15 cellular contexts compared by ENCODE assay signal in the genomic region with DNA sequence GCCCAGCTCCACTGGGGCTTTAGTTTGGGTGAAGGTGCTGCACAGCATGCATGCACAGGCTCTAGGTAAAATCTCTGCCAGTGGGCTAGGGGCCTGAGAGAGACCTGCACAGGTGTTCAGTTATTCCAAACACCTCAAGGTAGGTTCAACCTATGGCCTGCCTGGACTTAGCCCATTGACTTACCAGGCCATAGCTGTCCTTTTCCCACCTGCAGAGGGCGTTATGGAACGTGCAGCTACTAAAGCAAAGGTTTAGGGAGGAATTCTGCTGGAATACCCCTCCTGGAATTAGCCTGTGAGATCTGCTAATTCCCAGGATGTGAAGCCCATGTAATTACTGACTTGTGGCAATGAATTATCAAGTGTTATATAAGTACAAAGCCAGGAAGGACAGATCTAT. TPM values are rescaled to one million over a fixed set of nuclear protein-coding genes. Genes with fewer than 3 reads are reported as not detected.
DNase-seq lines count a peak whose midpoint lies in the region; ATAC-seq and TF ChIP-seq lines count a peak whose summit lies in the region.
"Had no signal": no experiment of that assay in that cellular context is flagged by ENCODE, and none has a peak within 500 bp of the region (broad histone marks: within the 10 kb centered on the region; RNA-seq: fewer than 3 reads in every experiment).

No MANE protein-coding gene starts in this region.

- H3K4me2 ChIP-seq in SK-N-SH, result no peak overlapping the region
- H3K4me2 ChIP-seq: KMS-11 had no signal

- 0% methylated on average over 2 of the region's 2 CpGs for WGBS in SK-N-SH (ENCODE audit: low lambda C conversion rate)

- no peak overlapping the region for H3K27ac ChIP-seq in SK-N-SH (ENCODE audit: low read depth in 2 of 2, low read length in 1 of 2)
- H3K27ac ChIP-seq: KMS-11, left lung, SJCRH30 had no signal

- POLR2A ChIA-PET in SK-N-SH (lab: Yijun Ruan, JAX), result no interaction called here

- CTCF ChIA-PET in SK-N-SH (lab: Yijun Ruan, JAX), result interaction anchor here (1.0 kb wide), 1 partner anchor 20 kb away, joined by 4 read pairs; no protein-coding TSS in a partner anchor

- TF ChIP-seq CTCF in BE2C (IDR thresholded peaks at IDR 0.05; ENCODE audit: low read depth, low read length), result 0 out of 2 replicates have a peak, but pooled peaks have one; percentile 20
- TF ChIP-seq CTCF in GM12873 (IDR thresholded peaks at IDR 0.05; ENCODE audit: insufficient read depth, low read depth, low read length, missing control alignments), result peak; percentile 37
- peak; percentile 43; the same call in 1 of the 2 replicates for TF ChIP-seq CTCF in SK-N-SH (IDR thresholded peaks at IDR 0.05)

- peaks cover 45% of the 10 kb centered on the region for H3K27me3 ChIP-seq in BE2C
- H3K27me3 ChIP-seq in SK-N-SH (ENCODE audit: insufficient read depth), result peaks cover 57% of the 10 kb centered on the region
- H3K27me3 ChIP-seq: SJCRH30 had no signal

- no peaks in the 10 kb centered on the region for H3K9me2 ChIP-seq in SK-N-SH

- H3K4me1 ChIP-seq in BE2C, result no peaks in the 10 kb centered on the region
- H3K4me1 ChIP-seq in SK-N-SH (ENCODE audit: control insufficient read depth in 1 of 2, insufficient read depth in 2 of 2, low read depth in 1 of 2, low read length in 1 of 2), result no peaks in the 10 kb centered on the region
- H3K4me1 ChIP-seq: SJCRH30 had no signal

- no peaks in the 10 kb centered on the region for H3F3A ChIP-seq in SK-N-SH (replicated peaks; ENCODE audit: insufficient read depth)

- no peaks in the 10 kb centered on the region for H3K36me3 ChIP-seq in BE2C
- H3K36me3 ChIP-seq in SK-N-SH (replicated peaks in 1 of 2; ENCODE audit: control insufficient read depth in 1 of 2, insufficient read depth in 2 of 2, low read length in 1 of 2), result no peaks in the 10 kb centered on the region
- H3K36me3 ChIP-seq: left lung, SJCRH30 had no signal

- ATAC-seq in GM21576 (IDR thresholded peaks at IDR 0.05; ENCODE audit: unreplicated experiment) (no peak), HG03196 (IDR thresholded peaks at IDR 0.05; ENCODE audit: unreplicated experiment) (no peak)
- ATAC-seq: activated T-helper 17 cell treated with anti-CD3 and anti-CD28 coated beads, Interleukin-2, amount 50 U/mL, for 72 hours; HCT116; left lung had no signal

- no peak overlapping the region for H2AFZ ChIP-seq in SK-N-SH (ENCODE audit: low read depth)

- no peak for TF ChIP-seq EP300 in SK-N-SH (IDR thresholded peaks at IDR 0.05; ENCODE audit: borderline replicate concordance in 1 of 2, low read depth in 1 of 2, low read length in 1 of 2)

- peaks cover 4% of the 10 kb centered on the region; the same call in 1 of the 2 replicates for H4K20me1 ChIP-seq in SK-N-SH (ENCODE audit: insufficient read depth)

- H3K4me3 ChIP-seq in BE2C (ENCODE audit: low read depth, low read length) (no peak overlapping the region), SK-N-SH (ENCODE audit: low read depth in 2 of 2, low read length in 1 of 2) (no peak overlapping the region; a peak in 1 of 4 replicates)
- H3K4me3 ChIP-seq: left lung, SJCRH30 had no signal

- no peak for TF ChIP-seq RAD21 in SK-N-SH (IDR thresholded peaks at IDR 0.05; ENCODE audit: low read length)

- DNase-seq in BE2C (no peak), SK-N-SH (no peak), iPS DF 4.7 (ENCODE audit: extremely low read depth, low spot score) (peak; percentile 41), KG1 (lab: John Stamatoyannopoulos, UW) (no peak), NCI-H2196 (lab: John Stamatoyannopoulos, UW; ENCODE audit: unreplicated experiment) (no peak)
- DNase-seq: central memory CD4-positive, alpha-beta T cell; left lung; NCI-H2227 treated with DMSO at 0.1 percent for 48 hours had no signal

- H3K9me3 ChIP-seq in BE2C (no peaks in the 10 kb centered on the region), SK-N-SH (no peaks in the 10 kb centered on the region)
- H3K9me3 ChIP-seq: left lung, SJCRH30 had no signal

- H3K79me2 ChIP-seq in SK-N-SH (ENCODE audit: insufficient read depth), result no peaks in the 10 kb centered on the region

- H3K9ac ChIP-seq in SK-N-SH, result no peak overlapping the region
- H3K9ac ChIP-seq: KMS-11 had no signal

TF ChIP-seq in SK-N-SH, 30 proteins besides CTCF, POLR2A, EP300 and RAD21:
- no peak for TF ChIP-seq GABPA (IDR thresholded peaks at IDR 0.05; ENCODE audit: low read depth)
- TF ChIP-seq NRF1 (IDR thresholded peaks at IDR 0.05; ENCODE audit: low read depth, low read length), result no peak
- no peak for TF ChIP-seq SIN3A (IDR thresholded peaks at IDR 0.05; ENCODE audit: borderline replicate concordance, low read depth, low read length)
- TF ChIP-seq, protein P1, sequence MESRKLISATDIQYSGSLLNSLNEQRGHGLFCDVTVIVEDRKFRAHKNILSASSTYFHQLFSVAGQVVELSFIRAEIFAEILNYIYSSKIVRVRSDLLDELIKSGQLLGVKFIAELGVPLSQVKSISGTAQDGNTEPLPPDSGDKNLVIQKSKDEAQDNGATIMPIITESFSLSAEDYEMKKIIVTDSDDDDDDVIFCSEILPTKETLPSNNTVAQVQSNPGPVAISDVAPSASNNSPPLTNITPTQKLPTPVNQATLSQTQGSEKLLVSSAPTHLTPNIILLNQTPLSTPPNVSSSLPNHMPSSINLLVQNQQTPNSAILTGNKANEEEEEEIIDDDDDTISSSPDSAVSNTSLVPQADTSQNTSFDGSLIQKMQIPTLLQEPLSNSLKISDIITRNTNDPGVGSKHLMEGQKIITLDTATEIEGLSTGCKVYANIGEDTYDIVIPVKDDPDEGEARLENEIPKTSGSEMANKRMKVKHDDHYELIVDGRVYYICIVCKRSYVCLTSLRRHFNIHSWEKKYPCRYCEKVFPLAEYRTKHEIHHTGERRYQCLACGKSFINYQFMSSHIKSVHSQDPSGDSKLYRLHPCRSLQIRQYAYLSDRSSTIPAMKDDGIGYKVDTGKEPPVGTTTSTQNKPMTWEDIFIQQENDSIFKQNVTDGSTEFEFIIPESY (IDR thresholded peaks at IDR 0.05; ENCODE audit: borderline replicate concordance, low read depth), result no peak
- TF ChIP-seq FOXJ3 (CRISPR knock-in tag; IDR thresholded peaks at IDR 0.05), result no peak
- no peak for TF ChIP-seq RFX5 (IDR thresholded peaks at IDR 0.05; ENCODE audit: low read length)
- TF ChIP-seq, protein P2, sequence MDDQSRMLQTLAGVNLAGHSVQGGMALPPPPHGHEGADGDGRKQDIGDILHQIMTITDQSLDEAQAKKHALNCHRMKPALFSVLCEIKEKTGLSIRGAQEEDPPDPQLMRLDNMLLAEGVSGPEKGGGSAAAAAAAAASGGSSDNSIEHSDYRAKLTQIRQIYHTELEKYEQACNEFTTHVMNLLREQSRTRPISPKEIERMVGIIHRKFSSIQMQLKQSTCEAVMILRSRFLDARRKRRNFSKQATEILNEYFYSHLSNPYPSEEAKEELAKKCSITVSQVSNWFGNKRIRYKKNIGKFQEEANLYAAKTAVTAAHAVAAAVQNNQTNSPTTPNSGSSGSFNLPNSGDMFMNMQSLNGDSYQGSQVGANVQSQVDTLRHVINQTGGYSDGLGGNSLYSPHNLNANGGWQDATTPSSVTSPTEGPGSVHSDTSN (IDR thresholded peaks at IDR 0.05), result no peak
- no peak for TF ChIP-seq RCOR1 (IDR thresholded peaks at IDR 0.05; ENCODE audit: low read length)
- no peak for TF ChIP-seq FOXM1 (IDR thresholded peaks at IDR 0.05; ENCODE audit: low read depth)
- TF ChIP-seq, protein P3, sequence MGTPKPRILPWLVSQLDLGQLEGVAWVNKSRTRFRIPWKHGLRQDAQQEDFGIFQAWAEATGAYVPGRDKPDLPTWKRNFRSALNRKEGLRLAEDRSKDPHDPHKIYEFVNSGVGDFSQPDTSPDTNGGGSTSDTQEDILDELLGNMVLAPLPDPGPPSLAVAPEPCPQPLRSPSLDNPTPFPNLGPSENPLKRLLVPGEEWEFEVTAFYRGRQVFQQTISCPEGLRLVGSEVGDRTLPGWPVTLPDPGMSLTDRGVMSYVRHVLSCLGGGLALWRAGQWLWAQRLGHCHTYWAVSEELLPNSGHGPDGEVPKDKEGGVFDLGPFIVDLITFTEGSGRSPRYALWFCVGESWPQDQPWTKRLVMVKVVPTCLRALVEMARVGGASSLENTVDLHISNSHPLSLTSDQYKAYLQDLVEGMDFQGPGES (IDR thresholded peaks at IDR 0.05; ENCODE audit: low read depth, low read length), result no peak
- TF ChIP-seq JUND (IDR thresholded peaks at IDR 0.05), result no peak
- no peak for TF ChIP-seq TAF1 (IDR thresholded peaks at IDR 0.05; ENCODE audit: borderline replicate concordance, low read depth, low read length)
- no peak for TF ChIP-seq YY1 (IDR thresholded peaks at IDR 0.05; ENCODE audit: low read depth)
- no peak for TF ChIP-seq MXI1 (IDR thresholded peaks at IDR 0.05; ENCODE audit: low read depth, low read length)
- no peak for TF ChIP-seq SMC3 (IDR thresholded peaks at IDR 0.05; ENCODE audit: low read depth, low read length)
- TF ChIP-seq POLR2AphosphoS5 (IDR thresholded peaks at IDR 0.05; ENCODE audit: low read depth, low read length), result no peak

RNA-seq across cellular contexts. Expression of a gene that starts 3.6 kb away (rescaled TPM):
- polyA plus RNA-seq in BE2C (2012; ENCODE audit: insufficient read depth, insufficient read length, low read depth), result not detected
- polyA plus RNA-seq in SK-N-SH (2012; rRNA removed), result not detected in 2 replicates
- under 0.01 TPM in 1 of 2 replicates, not detected in the other for polyA plus RNA-seq in SK-N-SH (2012; cell fraction: cytosol; rRNA removed)
- polyA plus RNA-seq in SK-N-SH (2012; cell fraction: nucleus; rRNA removed), result not detected in 2 replicates
